ENCODE assay signal across 1 cellular context in genomic region chr15:60397772-60398445, GRCh38.
A peak's percentile ranks its signal among the peaks of the same experiment; 100 is the strongest.
TF ChIP-seq lines count a peak whose summit lies in the region.

TSS of gene ANXA2 (minus strand) at chr15:60397986. CDS start at chr15:60386075, 11,911 bp downstream.

TF ChIP-seq in K562, 482 proteins besides CTCF, POLR2A, EP300 and RAD21 (continued from another document and continues in another):
- TF ChIP-seq, protein P1, sequence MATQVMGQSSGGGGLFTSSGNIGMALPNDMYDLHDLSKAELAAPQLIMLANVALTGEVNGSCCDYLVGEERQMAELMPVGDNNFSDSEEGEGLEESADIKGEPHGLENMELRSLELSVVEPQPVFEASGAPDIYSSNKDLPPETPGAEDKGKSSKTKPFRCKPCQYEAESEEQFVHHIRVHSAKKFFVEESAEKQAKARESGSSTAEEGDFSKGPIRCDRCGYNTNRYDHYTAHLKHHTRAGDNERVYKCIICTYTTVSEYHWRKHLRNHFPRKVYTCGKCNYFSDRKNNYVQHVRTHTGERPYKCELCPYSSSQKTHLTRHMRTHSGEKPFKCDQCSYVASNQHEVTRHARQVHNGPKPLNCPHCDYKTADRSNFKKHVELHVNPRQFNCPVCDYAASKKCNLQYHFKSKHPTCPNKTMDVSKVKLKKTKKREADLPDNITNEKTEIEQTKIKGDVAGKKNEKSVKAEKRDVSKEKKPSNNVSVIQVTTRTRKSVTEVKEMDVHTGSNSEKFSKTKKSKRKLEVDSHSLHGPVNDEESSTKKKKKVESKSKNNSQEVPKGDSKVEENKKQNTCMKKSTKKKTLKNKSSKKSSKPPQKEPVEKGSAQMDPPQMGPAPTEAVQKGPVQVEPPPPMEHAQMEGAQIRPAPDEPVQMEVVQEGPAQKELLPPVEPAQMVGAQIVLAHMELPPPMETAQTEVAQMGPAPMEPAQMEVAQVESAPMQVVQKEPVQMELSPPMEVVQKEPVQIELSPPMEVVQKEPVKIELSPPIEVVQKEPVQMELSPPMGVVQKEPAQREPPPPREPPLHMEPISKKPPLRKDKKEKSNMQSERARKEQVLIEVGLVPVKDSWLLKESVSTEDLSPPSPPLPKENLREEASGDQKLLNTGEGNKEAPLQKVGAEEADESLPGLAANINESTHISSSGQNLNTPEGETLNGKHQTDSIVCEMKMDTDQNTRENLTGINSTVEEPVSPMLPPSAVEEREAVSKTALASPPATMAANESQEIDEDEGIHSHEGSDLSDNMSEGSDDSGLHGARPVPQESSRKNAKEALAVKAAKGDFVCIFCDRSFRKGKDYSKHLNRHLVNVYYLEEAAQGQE (CRISPR knock-in tag; IDR thresholded peaks at IDR 0.05; ENCODE audit: low read depth): no peak
- TF ChIP-seq ILF3 (IDR thresholded peaks at IDR 0.05; ENCODE audit: borderline replicate concordance) (no peak), ZHX1 (conservative IDR thresholded peaks at IDR 0.05; ENCODE audit: low read length) (no peak), MEF2A (IDR thresholded peaks at IDR 0.05; ENCODE audit: control insufficient read depth, low read depth, low read length) (no peak), CREB1 (IDR thresholded peaks at IDR 0.05) (peak; percentile 36; the same call in 1 of the 2 replicates), CREB1 (CRISPR knock-in tag; IDR thresholded peaks at IDR 0.05) (no peak), TAF9B (IDR thresholded peaks at IDR 0.05; ENCODE audit: partially characterized antibody) (no peak), CREM (IDR thresholded peaks at IDR 0.05; ENCODE audit: low read depth) (peak; percentile 23; the same call in 1 of the 2 replicates), MEIS2 (IDR thresholded peaks at IDR 0.05; ENCODE audit: partially characterized antibody) (no peak), ZNF124 (CRISPR knock-in tag; IDR thresholded peaks at IDR 0.05) (no peak), DACH1 (IDR thresholded peaks at IDR 0.05; ENCODE audit: partially characterized antibody) (no peak), ZZZ3 (IDR thresholded peaks at IDR 0.05) (no peak), ZNF586 (CRISPR knock-in tag; conservative IDR thresholded peaks at IDR 0.05) (no peak), ELF1 (tag; IDR thresholded peaks at IDR 0.05) (no peak), CEBPG (CRISPR knock-in tag; IDR thresholded peaks at IDR 0.05) (no peak), CEBPG (tag; conservative IDR thresholded peaks at IDR 0.05 in 1 of 2, IDR thresholded peaks at IDR 0.05 in 1 of 2) (no peak), PCBP1 (IDR thresholded peaks at IDR 0.05; ENCODE audit: low read depth, low read length, poor library complexity, severe bottlenecking) (peak; percentile 92), DIDO1 (tag; IDR thresholded peaks at IDR 0.05; ENCODE audit: low read depth) (no peak), ATF6 (CRISPR knock-in tag; IDR thresholded peaks at IDR 0.05) (no peak), ELF4 (CRISPR knock-in tag; IDR thresholded peaks at IDR 0.05) (no peak), TEAD2 (tag; IDR thresholded peaks at IDR 0.05) (no peak), MAFG (tag; conservative IDR thresholded peaks at IDR 0.05) (no peak), ZNF408 (CRISPR knock-in tag; IDR thresholded peaks at IDR 0.05; ENCODE audit: low read depth) (no peak), SAP30 (IDR thresholded peaks at IDR 0.05; ENCODE audit: borderline replicate concordance, insufficient read depth, low read depth, low read length, poor library complexity, severe bottlenecking) (no peak), ZBTB8A (IDR thresholded peaks at IDR 0.05; ENCODE audit: partially characterized antibody) (no peak), FOXA1 (IDR thresholded peaks at IDR 0.05; ENCODE audit: borderline replicate concordance) (no peak), TAL1 (IDR thresholded peaks at IDR 0.05) (no peak), SREBF2 (CRISPR knock-in tag; IDR thresholded peaks at IDR 0.05) (no peak), XRCC4 (IDR thresholded peaks at IDR 0.05; ENCODE audit: extremely low read depth, insufficient read depth, insufficient read length) (no peak), RBM22 (IDR thresholded peaks at IDR 0.05; ENCODE audit: low read depth, low read length, poor library complexity, severe bottlenecking) (peak; percentile 94), CEBPB (tag; IDR thresholded peaks at IDR 0.05) (no peak), RERE (CRISPR knock-in tag; IDR thresholded peaks at IDR 0.05; ENCODE audit: borderline replicate concordance) (no peak), CHCHD3 (CRISPR knock-in tag; IDR thresholded peaks at IDR 0.05) (no peak), MXI1 (IDR thresholded peaks at IDR 0.05; ENCODE audit: low read depth, low read length) (0 out of 2 replicates have a peak, but pooled peaks have one; percentile 13), ZNF778 (CRISPR knock-in tag; IDR thresholded peaks at IDR 0.05) (no peak), RBM34 (IDR thresholded peaks at IDR 0.05; ENCODE audit: borderline replicate concordance, insufficient read depth, low read length) (no peak), RB1 (IDR thresholded peaks at IDR 0.05; ENCODE audit: low read depth) (peak; percentile 20; the same call in 1 of the 2 replicates), GTF2E2 (tag; IDR thresholded peaks at IDR 0.05) (0 out of 2 replicates have a peak, but pooled peaks have one; percentile 71), ATF7 (IDR thresholded peaks at IDR 0.05) (no peak), TAF1 (IDR thresholded peaks at IDR 0.05; ENCODE audit: control insufficient read depth, extremely low read depth, insufficient read depth, low read length, severe bottlenecking) (peak; percentile 66)
- TF ChIP-seq, protein P2, sequence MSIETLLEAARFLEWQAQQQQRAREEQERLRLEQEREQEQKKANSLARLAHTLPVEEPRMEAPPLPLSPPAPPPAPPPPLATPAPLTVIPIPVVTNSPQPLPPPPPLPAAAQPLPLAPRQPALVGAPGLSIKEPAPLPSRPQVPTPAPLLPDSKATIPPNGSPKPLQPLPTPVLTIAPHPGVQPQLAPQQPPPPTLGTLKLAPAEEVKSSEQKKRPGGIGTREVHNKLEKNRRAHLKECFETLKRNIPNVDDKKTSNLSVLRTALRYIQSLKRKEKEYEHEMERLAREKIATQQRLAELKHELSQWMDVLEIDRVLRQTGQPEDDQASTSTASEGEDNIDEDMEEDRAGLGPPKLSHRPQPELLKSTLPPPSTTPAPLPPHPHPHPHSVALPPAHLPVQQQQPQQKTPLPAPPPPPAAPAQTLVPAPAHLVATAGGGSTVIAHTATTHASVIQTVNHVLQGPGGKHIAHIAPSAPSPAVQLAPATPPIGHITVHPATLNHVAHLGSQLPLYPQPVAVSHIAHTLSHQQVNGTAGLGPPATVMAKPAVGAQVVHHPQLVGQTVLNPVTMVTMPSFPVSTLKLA (conservative IDR thresholded peaks at IDR 0.05): peak in 1 of 2 experiments; percentile 6; a peak in 1 of 4 replicates
- TF ChIP-seq, protein P3, sequence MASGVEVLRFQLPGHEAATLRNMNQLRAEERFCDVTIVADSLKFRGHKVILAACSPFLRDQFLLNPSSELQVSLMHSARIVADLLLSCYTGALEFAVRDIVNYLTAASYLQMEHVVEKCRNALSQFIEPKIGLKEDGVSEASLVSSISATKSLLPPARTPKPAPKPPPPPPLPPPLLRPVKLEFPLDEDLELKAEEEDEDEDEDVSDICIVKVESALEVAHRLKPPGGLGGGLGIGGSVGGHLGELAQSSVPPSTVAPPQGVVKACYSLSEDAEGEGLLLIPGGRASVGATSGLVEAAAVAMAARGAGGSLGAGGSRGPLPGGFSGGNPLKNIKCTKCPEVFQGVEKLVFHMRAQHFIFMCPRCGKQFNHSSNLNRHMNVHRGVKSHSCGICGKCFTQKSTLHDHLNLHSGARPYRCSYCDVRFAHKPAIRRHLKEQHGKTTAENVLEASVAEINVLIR (CRISPR knock-in tag; IDR thresholded peaks at IDR 0.05): no peak
- TF ChIP-seq, protein P4, sequence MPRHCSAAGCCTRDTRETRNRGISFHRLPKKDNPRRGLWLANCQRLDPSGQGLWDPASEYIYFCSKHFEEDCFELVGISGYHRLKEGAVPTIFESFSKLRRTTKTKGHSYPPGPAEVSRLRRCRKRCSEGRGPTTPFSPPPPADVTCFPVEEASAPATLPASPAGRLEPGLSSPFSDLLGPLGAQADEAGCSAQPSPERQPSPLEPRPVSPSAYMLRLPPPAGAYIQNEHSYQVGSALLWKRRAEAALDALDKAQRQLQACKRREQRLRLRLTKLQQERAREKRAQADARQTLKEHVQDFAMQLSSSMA (CRISPR knock-in tag; IDR thresholded peaks at IDR 0.05): no peak
- TF ChIP-seq, protein P5, sequence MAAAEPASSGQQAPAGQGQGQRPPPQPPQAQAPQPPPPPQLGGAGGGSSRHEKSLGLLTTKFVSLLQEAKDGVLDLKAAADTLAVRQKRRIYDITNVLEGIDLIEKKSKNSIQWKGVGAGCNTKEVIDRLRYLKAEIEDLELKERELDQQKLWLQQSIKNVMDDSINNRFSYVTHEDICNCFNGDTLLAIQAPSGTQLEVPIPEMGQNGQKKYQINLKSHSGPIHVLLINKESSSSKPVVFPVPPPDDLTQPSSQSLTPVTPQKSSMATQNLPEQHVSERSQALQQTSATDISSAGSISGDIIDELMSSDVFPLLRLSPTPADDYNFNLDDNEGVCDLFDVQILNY (CRISPR knock-in tag; IDR thresholded peaks at IDR 0.05): no peak
